In genomic region chr6:31697555-31697954, GRCh38 we compare ENCODE assay signal across 15 cellular contexts. TPM values are rescaled to one million over a fixed set of nuclear protein-coding genes. Genes with fewer than 3 reads are reported as not detected.
DNase-seq lines count a peak whose midpoint lies in the region; ATAC-seq and TF ChIP-seq lines count a peak whose summit lies in the region.
"Had no signal": no experiment of that assay in that cellular context is flagged by ENCODE, and none has a peak within 500 bp of the region (broad histone marks: within the 10 kb centered on the region; RNA-seq: fewer than 3 reads in every experiment).

No MANE protein-coding gene starts in this region.

- peaks cover 42% of the 10 kb centered on the region for H3K36me3 Mint-ChIP-seq in stimulated activated naive CD8-positive, alpha-beta T cell treated with anti-CD3 and anti-CD28 coated beads, Interleukin-15, Interleukin-2, amounts not matched to agents 100 ng/mL and 50 ng/mL, for 24 hours (ENCODE audit: low read depth)
- H3K36me3 Mint-ChIP-seq in activated B cell treated with CpG ODN at 0.5 μM for 24 hours (ENCODE audit: low read depth) (peaks cover 79% of the 10 kb centered on the region), glutamatergic neuron (ENCODE audit: unreplicated experiment) (no peaks in the 10 kb centered on the region)

- no peaks in the 10 kb centered on the region for H3K27me3 Mint-ChIP-seq in stimulated activated naive CD8-positive, alpha-beta T cell treated with anti-CD3 and anti-CD28 coated beads, Interleukin-15, Interleukin-2, amounts not matched to agents 100 ng/mL and 50 ng/mL, for 24 hours
- no peaks in the 10 kb centered on the region for H3K27me3 Mint-ChIP-seq in stimulated activated naive CD8-positive, alpha-beta T cell treated with anti-CD3 and anti-CD28 coated beads, Interleukin-15, amount 100 ng/mL, for 72 hours
- H3K27me3 Mint-ChIP-seq in activated B cell treated with CpG ODN at 0.5 μM for 24 hours (no peaks in the 10 kb centered on the region), glutamatergic neuron (ENCODE audit: unreplicated experiment) (peaks cover 5% of the 10 kb centered on the region)

- no peak overlapping the region for H3K4me3 Mint-ChIP-seq in stimulated activated naive CD8-positive, alpha-beta T cell treated with anti-CD3 and anti-CD28 coated beads, Interleukin-15, Interleukin-2, amounts not matched to agents 100 ng/mL and 50 ng/mL, for 24 hours
- H3K4me3 Mint-ChIP-seq in stimulated activated naive CD8-positive, alpha-beta T cell treated with anti-CD3 and anti-CD28 coated beads, Interleukin-15, amount 100 ng/mL, for 72 hours: no peak overlapping the region
- no peak overlapping the region for H3K4me3 Mint-ChIP-seq in activated B cell treated with CpG ODN at 0.5 μM for 24 hours
- peak overlapping the region; percentile 39 for H3K4me3 Mint-ChIP-seq in glutamatergic neuron (ENCODE audit: unreplicated experiment)

- peaks cover 13% of the 10 kb centered on the region; the same call in 1 of the 2 replicates for H3K36me3 ChIP-seq in GM23248 (ENCODE audit: low read depth)

- H4K20me1 ChIP-seq in GM23248 (ENCODE audit: insufficient read depth): no peaks in the 10 kb centered on the region

- no peaks in the 10 kb centered on the region for H3K9me3 ChIP-seq in GM23248 (ENCODE audit: low read depth)
- H3K9me3 ChIP-seq: right lobe of liver had no signal

- H3K9ac ChIP-seq in GM23248: no peak overlapping the region

- WGBS in GM23248 (ENCODE audit: low coverage in 1 of 2, low lambda C conversion rate in 2 of 2, missing lambda C conversion rate in 2 of 2), 2 experiments: 61 to 62% methylated on average over 3 of the region's 3 CpGs

- peaks cover 34% of the 10 kb centered on the region for H3K79me2 ChIP-seq in GM23248 (ENCODE audit: insufficient read depth)

- H3K27me3 ChIP-seq in GM23248 (replicated peaks; ENCODE audit: insufficient read depth): no peaks in the 10 kb centered on the region
- H3K27me3 ChIP-seq: right lobe of liver had no signal

- in situ Hi-C loops in GM23248 (cut with MboI): no loop called here

- no peaks in the 10 kb centered on the region for H3F3A ChIP-seq in GM23248 (ENCODE audit: insufficient read depth)

- no peak overlapping the region for H3K4me3 ChIP-seq in GM23248
- H3K4me3 ChIP-seq: right lobe of liver had no signal

- H3K27ac Mint-ChIP-seq in stimulated activated naive CD8-positive, alpha-beta T cell treated with anti-CD3 and anti-CD28 coated beads, Interleukin-15, Interleukin-2, amounts not matched to agents 100 ng/mL and 50 ng/mL, for 24 hours: peak overlapping the region; percentile 26
- peak overlapping the region in 1 of 2 donors; percentile 36 for H3K27ac Mint-ChIP-seq in stimulated activated naive CD8-positive, alpha-beta T cell treated with anti-CD3 and anti-CD28 coated beads, Interleukin-15, amount 100 ng/mL, for 72 hours
- H3K27ac Mint-ChIP-seq in activated B cell treated with CpG ODN at 0.5 μM for 24 hours (peak overlapping the region; percentile 65), glutamatergic neuron (ENCODE audit: unreplicated experiment) (no peak overlapping the region)

- POLR2A ChIA-PET in activated B cell treated with CpG ODN at 0.5 μM for 24 hours (lab: Charles Lee): interaction anchor here (0.6 to 0.7 kb wide), 2 partner anchors 261 to 824 kb away, joined by 3 read pairs; partner anchors contain the start of gene NELFE

- no peak overlapping the region for H2AFZ ChIP-seq in GM23248

- H3K4me1 ChIP-seq in GM23248 (ENCODE audit: insufficient read depth): peaks cover 8% of the 10 kb centered on the region

- no peaks in the 10 kb centered on the region for H3K9me2 ChIP-seq in GM23248 (ENCODE audit: insufficient read depth)

- CTCF ChIA-PET in activated B cell treated with CpG ODN at 0.5 μM for 24 hours (lab: Charles Lee): no interaction called here

- no peak for DNase-seq in stimulated activated naive CD8-positive, alpha-beta T cell treated with anti-CD3 and anti-CD28 coated beads, Interleukin-15, amount 100 ng/mL, for 72 hours
- DNase-seq in activated B cell treated with CpG ODN at 0.5 μM for 24 hours (no peak), glutamatergic neuron (no peak), NOMO-1 treated with DMSO at 0.1 percent for 48 hours (lab: John Stamatoyannopoulos, UW; ENCODE audit: unreplicated experiment) (no peak), GM23248 (no peak), Right ventricle myocardium superior (no peak)
- DNase-seq: activated CD8-positive, alpha-beta memory T cell treated with anti-CD3 and anti-CD28 coated beads for 24 hours; foreskin melanocyte; NCI-H1048; NCI-H510A treated with DMSO at 0.1 percent for 48 hours; right lobe of liver had no signal

- H3K4me2 ChIP-seq in GM23248 (ENCODE audit: unreplicated experiment): no peak overlapping the region

- intact Hi-C loops in activated B cell treated with CpG ODN at 0.5 μM for 24 hours (cut with micrococcal nuclease): no loop called here
- intact Hi-C loops in Right ventricle myocardium superior (cut with DNase I): no loop called here

- no peak overlapping the region for H3K27ac ChIP-seq in GM23248
- H3K27ac ChIP-seq: right lobe of liver had no signal

- peaks cover 27% of the 10 kb centered on the region for H3K4me1 Mint-ChIP-seq in stimulated activated naive CD8-positive, alpha-beta T cell treated with anti-CD3 and anti-CD28 coated beads, Interleukin-15, Interleukin-2, amounts not matched to agents 100 ng/mL and 50 ng/mL, for 24 hours (ENCODE audit: low read depth)
- peaks cover 25% of the 10 kb centered on the region for H3K4me1 Mint-ChIP-seq in stimulated activated naive CD8-positive, alpha-beta T cell treated with anti-CD3 and anti-CD28 coated beads, Interleukin-15, amount 100 ng/mL, for 72 hours
- H3K4me1 Mint-ChIP-seq in activated B cell treated with CpG ODN at 0.5 μM for 24 hours: peaks cover 20% of the 10 kb centered on the region
- H3K4me1 Mint-ChIP-seq in glutamatergic neuron (ENCODE audit: low read depth, unreplicated experiment): peaks cover 13% of the 10 kb centered on the region

- TF ChIP-seq CTCF in activated B cell treated with CpG ODN at 0.5 μM for 24 hours (IDR thresholded peaks at IDR 0.05) (no peak), glutamatergic neuron (IDR thresholded peaks at IDR 0.05; ENCODE audit: partially characterized antibody, unreplicated experiment) (no peak)

- H3K9me3 Mint-ChIP-seq in stimulated activated naive CD8-positive, alpha-beta T cell treated with anti-CD3 and anti-CD28 coated beads, Interleukin-15, Interleukin-2, amounts not matched to agents 100 ng/mL and 50 ng/mL, for 24 hours: no peaks in the 10 kb centered on the region
- H3K9me3 Mint-ChIP-seq in stimulated activated naive CD8-positive, alpha-beta T cell treated with anti-CD3 and anti-CD28 coated beads, Interleukin-15, amount 100 ng/mL, for 72 hours: no peaks in the 10 kb centered on the region
- H3K9me3 Mint-ChIP-seq in activated B cell treated with CpG ODN at 0.5 μM for 24 hours (no peaks in the 10 kb centered on the region), glutamatergic neuron (ENCODE audit: unreplicated experiment) (peaks cover 1% of the 10 kb centered on the region)

- ATAC-seq in stimulated activated naive CD8-positive, alpha-beta T cell treated with anti-CD3 and anti-CD28 coated beads, Interleukin-15, amount 100 ng/mL, for 72 hours: no peak
- ATAC-seq in activated B cell treated with CpG ODN at 0.5 μM for 24 hours (ENCODE audit: low read depth) (no peak), GM21723 (IDR thresholded peaks at IDR 0.05; ENCODE audit: unreplicated experiment) (no peak), Right ventricle myocardium superior (ENCODE audit: poor library complexity) (no peak)
- ATAC-seq: right lobe of liver had no signal

RNA-seq across cellular contexts. Expression of gene ABHD16A, which starts 5.6 kb away (rescaled TPM):
- total RNA-seq in activated B cell treated with CpG ODN at 0.5 μM for 24 hours (49.3 and 59.1 TPM in 2 replicates), glutamatergic neuron (ENCODE audit: unreplicated experiment) (120 TPM), Right ventricle myocardium superior (27.9 TPM)
- 54.0 and 59.9 TPM in 2 replicates for total RNA-seq in GM23248 (2014; rRNA removed; shearing (Covaris generic))
- 48.0 and 48.5 TPM in 2 replicates for polyA plus RNA-seq in GM23248 (2016; fragmentation: Nextera tagmentation; extraction: Ambion mirVana)

RNA-seq across cellular contexts. Expression of gene LY6G6F, which starts 9.1 kb away (rescaled TPM):
- total RNA-seq in activated B cell treated with CpG ODN at 0.5 μM for 24 hours: not detected in 2 replicates
- total RNA-seq in glutamatergic neuron (ENCODE audit: unreplicated experiment): not detected
- total RNA-seq in GM23248 (2014; rRNA removed; shearing (Covaris generic)): not detected in 2 replicates
- polyA plus RNA-seq in GM23248 (2016; fragmentation: Nextera tagmentation; extraction: Ambion mirVana): not detected in 2 replicates
- not detected for total RNA-seq in Right ventricle myocardium superior
- total RNA-seq: HT1080, right lobe of liver had no signal
- polyA plus RNA-seq: keratinocyte had no signal

RNA-seq across cellular contexts. Expression of gene LY6G5C, which starts 16.7 kb away (rescaled TPM):
- total RNA-seq in activated B cell treated with CpG ODN at 0.5 μM for 24 hours (0.29 and 0.73 TPM in 2 replicates), glutamatergic neuron (ENCODE audit: unreplicated experiment) (13.8 TPM), Right ventricle myocardium superior (1.3 TPM)
- total RNA-seq in GM23248 (2014; rRNA removed; shearing (Covaris generic)): 1.7 TPM in 1 of 2 replicates, not detected in the other
- 5.0 and 5.1 TPM in 2 replicates for polyA plus RNA-seq in GM23248 (2016; fragmentation: Nextera tagmentation; extraction: Ambion mirVana)

RNA-seq across cellular contexts. Expression of gene LY6G6D, which starts 17.6 kb away (rescaled TPM):
- total RNA-seq in activated B cell treated with CpG ODN at 0.5 μM for 24 hours (not detected in 2 replicates), glutamatergic neuron (ENCODE audit: unreplicated experiment) (not detected), Right ventricle myocardium superior (not detected)
- total RNA-seq in GM23248 (2014; rRNA removed; shearing (Covaris generic)): not detected in 2 replicates
- polyA plus RNA-seq in GM23248 (2016; fragmentation: Nextera tagmentation; extraction: Ambion mirVana): not detected in 2 replicates
- total RNA-seq: HT1080, right lobe of liver had no signal

RNA-seq across cellular contexts. Expression of gene LY6G6C, which starts 24.0 kb away (rescaled TPM):
- total RNA-seq in activated B cell treated with CpG ODN at 0.5 μM for 24 hours (not detected in 2 replicates), glutamatergic neuron (ENCODE audit: unreplicated experiment) (1.8 TPM), Right ventricle myocardium superior (not detected)
- total RNA-seq in GM23248 (2014; rRNA removed; shearing (Covaris generic)): not detected in 2 replicates
- polyA plus RNA-seq in GM23248 (2016; fragmentation: Nextera tagmentation; extraction: Ambion mirVana): not detected in 2 replicates
- total RNA-seq: HT1080, right lobe of liver had no signal
